Comparison of ENCODE assay signal across 7 cellular contexts in genomic region chr10:35165811-35166210, GRCh38.
"Had no signal": no experiment of that assay in that cellular context is flagged by ENCODE, and none has a peak within 500 bp of the region (broad histone marks: within the 10 kb centered on the region; RNA-seq: fewer than 3 reads in every experiment).

No MANE protein-coding gene starts in this region.

- H3K9ac ChIP-seq: KMS-11 had no signal

- H3K27ac ChIP-seq: HL-60, KMS-11 had no signal

- ATAC-seq: HepG2 had no signal

- DNase-seq: IMR-90, KBM-7, KG1 had no signal

- FAIRE-seq: HepG2, HTR-8/SVneo had no signal

- H3K4me2 ChIP-seq: KMS-11 had no signal
